In the genomic region with DNA sequence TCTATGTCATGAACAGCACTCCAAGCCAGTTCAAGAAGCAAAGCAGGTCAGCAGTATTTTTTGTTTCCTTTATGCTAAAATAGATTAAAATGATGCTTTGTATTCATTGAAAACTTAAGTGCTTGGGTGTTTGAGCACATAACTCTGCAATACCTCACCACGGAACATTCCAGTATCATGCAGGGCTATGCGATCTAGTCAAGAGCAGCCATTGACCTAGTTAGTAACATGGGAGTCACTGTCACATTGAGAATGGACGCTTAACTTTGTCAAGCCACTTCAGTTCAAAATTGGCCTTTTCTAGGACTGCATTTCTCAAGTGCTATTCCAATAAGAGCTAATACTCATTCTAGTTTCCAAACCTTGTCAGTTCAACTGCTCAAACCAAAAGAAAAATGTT, we compare ENCODE assay signal across 36 cellular contexts.
"Had no signal": no experiment of that assay in that cellular context is flagged by ENCODE, and none has a peak within 500 bp of the region (broad histone marks: within the 10 kb centered on the region; RNA-seq: fewer than 3 reads in every experiment).

No MANE protein-coding gene starts in this region.

- H3K4me1 ChIP-seq: adrenal gland, body of pancreas, esophagus squamous epithelium, gastroesophageal sphincter had no signal

- DNase-seq: activated B cell treated with CpG ODN at 0.5 μM for 24 hours; activated CD4-positive, alpha-beta memory T cell treated with anti-CD3 and anti-CD28 coated beads for 36 hours; activated CD4-positive, alpha-beta T cell treated with anti-CD3 and anti-CD28 coated beads for 36 hours; activated CD4-positive, alpha-beta T cell treated with anti-CD3 and anti-CD28 coated beads, Interleukin-2, amount 10 ng/mL, durations not matched to agents 24 days and 14 days; activated CD8-positive, alpha-beta memory T cell treated with anti-CD3 and anti-CD28 coated beads, Interleukin-2, amount 10 ng/mL, durations not matched to agents 7 days and 5 days; activated CD8-positive, alpha-beta memory T cell treated with anti-CD3 and anti-CD28 coated beads, Interleukin-2, amount 50 U/mL, for 4 hours; activated CD8-positive, alpha-beta T cell treated with anti-CD3 and anti-CD28 coated beads, Interleukin-2, amount 10 ng/mL, durations not matched to agents 7 days and 5 days; activated effector memory CD4-positive, alpha-beta T cell treated with anti-CD3 and anti-CD28 coated beads, Interleukin-2, amount 50 U/mL, for 16 hours; activated naive CD4-positive, alpha-beta T cell treated with anti-CD3 and anti-CD28 coated beads for 36 hours; activated naive CD8-positive, alpha-beta T cell treated with anti-CD3 and anti-CD28 coated beads for 36 hours; activated naive CD8-positive, alpha-beta T cell treated with anti-CD3 and anti-CD28 coated beads, Interleukin-2, amount 50 U/mL, for 24 hours; activated T-cell treated with anti-CD3 and anti-CD28 coated beads, Interleukin-2, amount 50 U/mL, for 1 hour; activated T-cell treated with anti-CD3 and anti-CD28 coated beads, Interleukin-2, amount 50 U/mL, for 48 hours; adrenal gland; amygdala; aorta; body of pancreas; caudate nucleus; cortex of kidney; dermis blood vessel endothelial cell; effector CD4-positive, alpha-beta T cell; effector memory CD8-positive, alpha-beta T cell; esophagus squamous epithelium; foreskin melanocyte; T-helper 1 cell; T-helper 17 cell; T1000; WERI-Rb-1 had no signal

- H3K27me3 ChIP-seq: adrenal gland, body of pancreas, esophagus squamous epithelium, gastroesophageal sphincter had no signal

- H3K9me3 Mint-ChIP-seq: activated CD4-positive, alpha-beta memory T cell treated with anti-CD3 and anti-CD28 coated beads for 36 hours; activated CD4-positive, alpha-beta T cell treated with anti-CD3 and anti-CD28 coated beads, Interleukin-2, amount 10 ng/mL, durations not matched to agents 24 days and 14 days; activated naive CD4-positive, alpha-beta T cell treated with anti-CD3 and anti-CD28 coated beads, Interleukin-2, amount 50 U/mL, for 24 hours; activated naive CD8-positive, alpha-beta T cell treated with anti-CD3 and anti-CD28 coated beads for 36 hours; activated naive CD8-positive, alpha-beta T cell treated with anti-CD3 and anti-CD28 coated beads, Interleukin-2, amount 50 U/mL, for 24 hours; activated T-helper 1 cell treated with anti-CD3 and anti-CD28 coated beads, Interleukin-12 subunit alpha, Interleukin-12 subunit beta, Interleukin-2, Interleukin-4 antibody, amounts not matched to agents 30 ng/mL and 10 ng/mL and 1 ng/mL, durations not matched to agents 14 hours and 24 hours and 36 hours; activated T-helper 2 cell treated with anti-CD3 and anti-CD28 coated beads, Interferon-gamma antibody, Interleukin-2, Interleukin-4, amounts not matched to agents 10 μg/mL and 5 μg/mL and 100 μg/mL, durations not matched to agents 14 hours and 24 hours and 36 hours; T-helper 2 cell treated with Interferon-gamma antibody and Interleukin-4, amounts not matched to agents 5 μg/mL and 100 μg/mL, for 36 hours had no signal

- H3K4me1 Mint-ChIP-seq: activated B cell treated with CpG ODN at 0.5 μM for 24 hours; activated CD4-positive, alpha-beta T cell treated with anti-CD3 and anti-CD28 coated beads for 36 hours; activated CD4-positive, alpha-beta T cell treated with anti-CD3 and anti-CD28 coated beads, Interleukin-2, amount 10 ng/mL, durations not matched to agents 24 days and 14 days; activated CD8-positive, alpha-beta memory T cell treated with anti-CD3 and anti-CD28 coated beads, Interleukin-2, amount 10 ng/mL, durations not matched to agents 7 days and 5 days; activated naive CD4-positive, alpha-beta T cell treated with anti-CD3 and anti-CD28 coated beads, Interleukin-2, amount 50 U/mL, for 24 hours; activated naive CD8-positive, alpha-beta T cell treated with anti-CD3 and anti-CD28 coated beads for 36 hours; activated naive CD8-positive, alpha-beta T cell treated with anti-CD3 and anti-CD28 coated beads, Interleukin-2, amount 50 U/mL, for 24 hours; T-helper 17 cell had no signal

- H3K4me3 ChIP-seq: adrenal gland, body of pancreas, esophagus squamous epithelium, gastroesophageal sphincter had no signal

- FAIRE-seq: colon had no signal

- H3K27ac ChIP-seq: adrenal gland, body of pancreas, epithelial cell of prostate, esophagus squamous epithelium, gastroesophageal sphincter, WERI-Rb-1 had no signal

- H3K36me3 Mint-ChIP-seq: activated CD4-positive, alpha-beta memory T cell treated with anti-CD3 and anti-CD28 coated beads for 36 hours; activated CD8-positive, alpha-beta memory T cell treated with anti-CD3 and anti-CD28 coated beads, Interleukin-2, amount 10 ng/mL, durations not matched to agents 7 days and 5 days; activated naive CD4-positive, alpha-beta T cell treated with anti-CD3 and anti-CD28 coated beads, Interleukin-2, amount 50 U/mL, for 24 hours; activated naive CD8-positive, alpha-beta T cell treated with anti-CD3 and anti-CD28 coated beads for 36 hours had no signal

- H3K9me3 ChIP-seq: adrenal gland, body of pancreas, esophagus squamous epithelium, gastroesophageal sphincter had no signal

- ATAC-seq: activated CD4-positive, alpha-beta T cell treated with anti-CD3 and anti-CD28 coated beads for 36 hours; activated CD4-positive, CD25-positive, alpha-beta regulatory T cell treated with anti-CD3 and anti-CD28 coated beads, Interleukin-2, amount 50 U/mL, for 24 hours; activated CD8-positive, alpha-beta memory T cell treated with anti-CD3 and anti-CD28 coated beads, Interleukin-2, amount 10 ng/mL, durations not matched to agents 7 days and 5 days; activated CD8-positive, alpha-beta T cell treated with anti-CD3 and anti-CD28 coated beads, Interleukin-2, amount 10 ng/mL, durations not matched to agents 7 days and 5 days; activated naive CD8-positive, alpha-beta T cell treated with anti-CD3 and anti-CD28 coated beads, Interleukin-2, amount 50 U/mL, for 24 hours; body of pancreas; effector memory CD8-positive, alpha-beta T cell; gastroesophageal sphincter; T-helper 17 cell had no signal

- H3K4me3 Mint-ChIP-seq: activated B cell treated with CpG ODN at 0.5 μM for 24 hours; activated CD4-positive, alpha-beta memory T cell treated with anti-CD3 and anti-CD28 coated beads for 36 hours; activated CD4-positive, alpha-beta T cell treated with anti-CD3 and anti-CD28 coated beads for 36 hours; activated CD4-positive, alpha-beta T cell treated with anti-CD3 and anti-CD28 coated beads, Interleukin-2, amount 10 ng/mL, durations not matched to agents 24 days and 14 days; activated CD8-positive, alpha-beta memory T cell treated with anti-CD3 and anti-CD28 coated beads, Interleukin-2, amount 10 ng/mL, durations not matched to agents 7 days and 5 days; activated CD8-positive, alpha-beta T cell treated with anti-CD3 and anti-CD28 coated beads, Interleukin-2, amount 10 ng/mL, durations not matched to agents 7 days and 5 days; activated naive CD4-positive, alpha-beta T cell treated with anti-CD3 and anti-CD28 coated beads for 36 hours; activated naive CD4-positive, alpha-beta T cell treated with anti-CD3 and anti-CD28 coated beads, Interleukin-2, amount 50 U/mL, for 24 hours; activated naive CD8-positive, alpha-beta T cell treated with anti-CD3 and anti-CD28 coated beads for 36 hours; activated naive CD8-positive, alpha-beta T cell treated with anti-CD3 and anti-CD28 coated beads, Interleukin-2, amount 50 U/mL, for 24 hours; activated T-helper 1 cell treated with anti-CD3 and anti-CD28 coated beads, Interleukin-12 subunit alpha, Interleukin-12 subunit beta, Interleukin-2, Interleukin-4 antibody, amounts not matched to agents 30 ng/mL and 10 ng/mL and 1 ng/mL, durations not matched to agents 14 hours and 24 hours and 36 hours; effector memory CD8-positive, alpha-beta T cell; T-helper 17 cell; T-helper 2 cell treated with Interferon-gamma antibody and Interleukin-4, amounts not matched to agents 5 μg/mL and 100 μg/mL, for 36 hours had no signal

- H3K36me3 ChIP-seq: adrenal gland, esophagus squamous epithelium, gastroesophageal sphincter, WERI-Rb-1 had no signal

- H3K27ac Mint-ChIP-seq: activated B cell treated with CpG ODN at 0.5 μM for 24 hours; activated CD4-positive, alpha-beta memory T cell treated with anti-CD3 and anti-CD28 coated beads for 36 hours; activated CD4-positive, alpha-beta T cell treated with anti-CD3 and anti-CD28 coated beads for 36 hours; activated CD4-positive, alpha-beta T cell treated with anti-CD3 and anti-CD28 coated beads, Interleukin-2, amount 10 ng/mL, durations not matched to agents 24 days and 14 days; activated CD8-positive, alpha-beta memory T cell treated with anti-CD3 and anti-CD28 coated beads, Interleukin-2, amount 10 ng/mL, durations not matched to agents 7 days and 5 days; activated CD8-positive, alpha-beta T cell treated with anti-CD3 and anti-CD28 coated beads, Interleukin-2, amount 10 ng/mL, durations not matched to agents 7 days and 5 days; activated naive CD4-positive, alpha-beta T cell treated with anti-CD3 and anti-CD28 coated beads for 36 hours; activated naive CD4-positive, alpha-beta T cell treated with anti-CD3 and anti-CD28 coated beads, Interleukin-2, amount 50 U/mL, for 24 hours; activated naive CD8-positive, alpha-beta T cell treated with anti-CD3 and anti-CD28 coated beads for 36 hours; activated naive CD8-positive, alpha-beta T cell treated with anti-CD3 and anti-CD28 coated beads, Interleukin-2, amount 50 U/mL, for 24 hours; activated T-helper 1 cell treated with anti-CD3 and anti-CD28 coated beads, Interleukin-12 subunit alpha, Interleukin-12 subunit beta, Interleukin-2, Interleukin-4 antibody, amounts not matched to agents 30 ng/mL and 10 ng/mL and 1 ng/mL, durations not matched to agents 14 hours and 24 hours and 36 hours; activated T-helper 2 cell treated with anti-CD3 and anti-CD28 coated beads, Interferon-gamma antibody, Interleukin-2, Interleukin-4, amounts not matched to agents 10 μg/mL and 5 μg/mL and 100 μg/mL, durations not matched to agents 14 hours and 24 hours and 36 hours; effector memory CD8-positive, alpha-beta T cell; T-helper 17 cell; T-helper 2 cell treated with Interferon-gamma antibody and Interleukin-4, amounts not matched to agents 5 μg/mL and 100 μg/mL, for 36 hours had no signal

- H3K27me3 Mint-ChIP-seq: activated B cell treated with CpG ODN at 0.5 μM for 24 hours; activated CD4-positive, alpha-beta memory T cell treated with anti-CD3 and anti-CD28 coated beads for 36 hours; activated CD4-positive, alpha-beta T cell treated with anti-CD3 and anti-CD28 coated beads for 36 hours; activated CD4-positive, alpha-beta T cell treated with anti-CD3 and anti-CD28 coated beads, Interleukin-2, amount 10 ng/mL, durations not matched to agents 24 days and 14 days; activated CD8-positive, alpha-beta memory T cell treated with anti-CD3 and anti-CD28 coated beads, Interleukin-2, amount 10 ng/mL, durations not matched to agents 7 days and 5 days; activated naive CD4-positive, alpha-beta T cell treated with anti-CD3 and anti-CD28 coated beads, Interleukin-2, amount 50 U/mL, for 24 hours; activated naive CD8-positive, alpha-beta T cell treated with anti-CD3 and anti-CD28 coated beads for 36 hours; activated naive CD8-positive, alpha-beta T cell treated with anti-CD3 and anti-CD28 coated beads, Interleukin-2, amount 50 U/mL, for 24 hours; effector memory CD8-positive, alpha-beta T cell; T-helper 17 cell had no signal
